ENCODE assay signal across 9 cellular contexts in genomic region chr11:73321342-73322110, GRCh38. TPM values are rescaled to one million over a fixed set of nuclear protein-coding genes. Genes with fewer than 3 reads are reported as not detected.
DNase-seq lines count a peak whose midpoint lies in the region; ATAC-seq and TF ChIP-seq lines count a peak whose summit lies in the region.
"Had no signal": no experiment of that assay in that cellular context is flagged by ENCODE, and none has a peak within 500 bp of the region (broad histone marks: within the 10 kb centered on the region; RNA-seq: fewer than 3 reads in every experiment).

No MANE protein-coding gene starts in this region.

- WGBS in gastroesophageal sphincter (ENCODE audit: low coverage in 1 of 2), 2 donors: 66 to 71% methylated on average over 1 to 2 of the region's 11 CpGs

- H3K27ac Mint-ChIP-seq in naive thymus-derived CD4-positive, alpha-beta T cell: peak overlapping the region in 1 of 9 donors; percentile 20

- H3K9ac ChIP-seq in rectal smooth muscle tissue (ENCODE audit: low read length): no peak overlapping the region

- no peak overlapping the region for H3K4me3 Mint-ChIP-seq in naive thymus-derived CD4-positive, alpha-beta T cell

- H3K27me3 Mint-ChIP-seq in naive thymus-derived CD4-positive, alpha-beta T cell: no peaks in the 10 kb centered on the region

- H3K27me3 ChIP-seq in gastroesophageal sphincter: no peaks in the 10 kb centered on the region
- no peaks in the 10 kb centered on the region for H3K27me3 ChIP-seq in rectal smooth muscle tissue (ENCODE audit: control insufficient read depth, insufficient read depth, low read length)
- H3K27me3 ChIP-seq in naive thymus-derived CD4-positive, alpha-beta T cell (ENCODE audit: control insufficient read depth in 2 of 2, insufficient read depth in 2 of 2, low read length in 2 of 2): no peaks in the 10 kb centered on the region

- POLR2A ChIA-PET in naive thymus-derived CD4-positive, alpha-beta T cell (lab: Charles Lee): no interaction called here

- TF ChIP-seq CTCF in gastroesophageal sphincter (IDR thresholded peaks at IDR 0.05): no peak

- no peaks in the 10 kb centered on the region for H3K9me3 ChIP-seq in gastroesophageal sphincter
- H3K9me3 ChIP-seq in naive thymus-derived CD4-positive, alpha-beta T cell (ENCODE audit: control insufficient read depth in 2 of 3, low read length in 3 of 3): no peaks in the 10 kb centered on the region

- TF ChIP-seq EP300 in gastroesophageal sphincter (IDR thresholded peaks at IDR 0.05): no peak

- peaks cover 0 to 4% (median 0%) of the 10 kb centered on the region in 5 donors for H3K36me3 Mint-ChIP-seq in naive thymus-derived CD4-positive, alpha-beta T cell
- H3K36me3 Mint-ChIP-seq: naive thymus-derived CD8-positive, alpha-beta T cell had no signal

- no peaks in the 10 kb centered on the region for H3K9me3 Mint-ChIP-seq in naive thymus-derived CD4-positive, alpha-beta T cell
- H3K9me3 Mint-ChIP-seq: naive thymus-derived CD8-positive, alpha-beta T cell had no signal

- H3K4me1 ChIP-seq in gastroesophageal sphincter: peaks cover 20 to 100% (median 79%) of the 10 kb centered on the region in 3 donors
- peaks cover 94% of the 10 kb centered on the region for H3K4me1 ChIP-seq in rectal smooth muscle tissue (ENCODE audit: control insufficient read depth, insufficient read depth, low read length)
- H3K4me1 ChIP-seq in naive thymus-derived CD4-positive, alpha-beta T cell (ENCODE audit: control insufficient read depth in 2 of 2, insufficient read depth in 2 of 2, low read length in 2 of 2): no peaks in the 10 kb centered on the region

- DNase-seq in ELR (ENCODE audit: low read depth): peak; percentile 79
- DNase-seq in RPMI7951 (ENCODE audit: low read depth): peak; percentile 87
- no peak for DNase-seq in GM19240 (ENCODE audit: insufficient read length, low spot score)
- DNase-seq in naive thymus-derived CD4-positive, alpha-beta T cell: no peak
- no peak for DNase-seq in stimulated activated CD4-positive, alpha-beta T cell treated with anti-CD3 and anti-CD28 coated beads, Interleukin-4, amount 100 ng/mL, for 1 hour
- DNase-seq: naive thymus-derived CD8-positive, alpha-beta T cell had no signal

- H3K4me1 Mint-ChIP-seq in naive thymus-derived CD4-positive, alpha-beta T cell: peaks cover 0 to 11% (median 8%) of the 10 kb centered on the region in 7 donors

- intact Hi-C loops in naive thymus-derived CD4-positive, alpha-beta T cell (cut with micrococcal nuclease): no loop called here

- no peak for ATAC-seq in gastroesophageal sphincter
- no peak for ATAC-seq in naive thymus-derived CD4-positive, alpha-beta T cell
- ATAC-seq in HG03025 (IDR thresholded peaks at IDR 0.05; ENCODE audit: low FRiP score, unreplicated experiment): no peak

- H3K36me3 ChIP-seq in gastroesophageal sphincter: no peaks in the 10 kb centered on the region
- no peaks in the 10 kb centered on the region for H3K36me3 ChIP-seq in rectal smooth muscle tissue (ENCODE audit: control insufficient read depth, insufficient read depth, low read length)
- no peaks in the 10 kb centered on the region for H3K36me3 ChIP-seq in naive thymus-derived CD4-positive, alpha-beta T cell (ENCODE audit: control insufficient read depth in 2 of 3, insufficient read depth in 3 of 3, low read length in 3 of 3)

- no peak for TF ChIP-seq POLR2A in gastroesophageal sphincter (IDR thresholded peaks at IDR 0.05)

- CTCF ChIA-PET in naive thymus-derived CD4-positive, alpha-beta T cell (lab: Charles Lee): interaction anchor here (3.3 kb wide), 1 partner anchor 14 kb away, joined by 12 read pairs; no protein-coding TSS in a partner anchor

- H3K27ac ChIP-seq in gastroesophageal sphincter: peak overlapping the region; percentile 67 to 99 (median 94)
- peak overlapping the region; percentile 79 for H3K27ac ChIP-seq in rectal smooth muscle tissue (ENCODE audit: low read depth, low read length)
- no peak overlapping the region for H3K27ac ChIP-seq in naive thymus-derived CD4-positive, alpha-beta T cell (ENCODE audit: low read depth, low read length)

- H3K4me3 ChIP-seq in gastroesophageal sphincter: no peak overlapping the region
- no peak overlapping the region for H3K4me3 ChIP-seq in rectal smooth muscle tissue (ENCODE audit: low read length)
- H3K4me3 ChIP-seq in naive thymus-derived CD4-positive, alpha-beta T cell (ENCODE audit: low read length): no peak overlapping the region

RNA-seq across cellular contexts. Expression of gene ARHGEF17, which starts 13.4 kb away (rescaled TPM):
- 9.1 and 9.4 TPM in 2 replicates for total RNA-seq in RPMI7951 (2014; rRNA removed; shearing (Covaris generic))
- 100 to 1,000 TPM in 1 of 4 donors, 10 to 100 TPM in 3; 52.5 to 169 (median 84.4) TPM for total RNA-seq in gastroesophageal sphincter
- total RNA-seq in naive thymus-derived CD4-positive, alpha-beta T cell: 1 to 10 TPM in 1 of 5 experiments, under 1 TPM in 2, not detected in 2; 0.11 to 1.1 (median 0.98) TPM
- polyA plus RNA-seq in naive thymus-derived CD4-positive, alpha-beta T cell: not detected
- total RNA-seq: naive thymus-derived CD8-positive, alpha-beta T cell had no signal

RNA-seq across cellular contexts. Expression of gene P2RY6, which starts 49.4 kb away (rescaled TPM):
- 6.0 and 9.9 TPM in 2 replicates for total RNA-seq in RPMI7951 (2014; rRNA removed; shearing (Covaris generic))
- total RNA-seq in gastroesophageal sphincter: 1 to 10 TPM; 1.8 to 2.8 (median 2.3) TPM
- total RNA-seq in naive thymus-derived CD4-positive, alpha-beta T cell: 1 to 10 TPM in 1 of 5 experiments, under 1 TPM in 2, not detected in 2; 0.34 to 1.8 (median 0.92) TPM
- not detected for polyA plus RNA-seq in naive thymus-derived CD4-positive, alpha-beta T cell
- polyA plus RNA-seq: naive thymus-derived CD8-positive, alpha-beta T cell had no signal

RNA-seq across cellular contexts. Expression of gene RELT, which starts 54.7 kb away (rescaled TPM):
- total RNA-seq in RPMI7951 (2014; rRNA removed; shearing (Covaris generic)): 4.2 and 5.1 TPM in 2 replicates
- 1 to 10 TPM; 2.3 to 5.7 (median 3.5) TPM for total RNA-seq in gastroesophageal sphincter
- 100 to 1,000 TPM in 2 of 5 experiments, 10 to 100 TPM in 3; 11.9 to 275 (median 28.4) TPM for total RNA-seq in naive thymus-derived CD4-positive, alpha-beta T cell
- polyA plus RNA-seq in naive thymus-derived CD4-positive, alpha-beta T cell: 1 to 10 TPM; 2.0 to 6.4 TPM

Comparison
In these comparisons a context has a peak if more than half of its experiments do, and no peak if none do; other contexts are left out.
1. DNase-seq: peak in ELR (single experiment) and RPMI7951 (single experiment); none in GM19240 (single experiment), naive thymus-derived CD4-positive, alpha-beta T cell (0 of 9) and stimulated activated CD4-positive, alpha-beta T cell treated with anti-CD3 and anti-CD28 coated beads, Interleukin-4, amount 100 ng/mL, for 1 hour (single experiment).